20 cellular contexts compared by ENCODE assay signal in genomic region chr9:7259544-7260241, GRCh38.
A peak's percentile ranks its signal among the peaks of the same experiment; 100 is the strongest.
DNase-seq lines count a peak whose midpoint lies in the region; ATAC-seq, FAIRE-seq and TF ChIP-seq lines count a peak whose summit lies in the region.
"Had no signal": no experiment of that assay in that cellular context is flagged by ENCODE, and none has a peak within 500 bp of the region (broad histone marks: within the 10 kb centered on the region; RNA-seq: fewer than 3 reads in every experiment).

No MANE protein-coding gene starts in this region.

- H3K4me3 ChIP-seq in A673 (ENCODE audit: low read depth, low read length, poor library complexity, severe bottlenecking) (no peak overlapping the region), small intestine (ENCODE audit: low read depth in 1 of 2, low read length in 2 of 2) (no peak overlapping the region)
- H3K4me3 ChIP-seq: body of pancreas, pancreas, skin epidermis had no signal

- DNase-seq in A673 (ENCODE audit: low spot score) = no peak
- DNase-seq in HFFc6 = no peak
- no peak for DNase-seq in WTC11 (ENCODE audit: low spot score)
- DNase-seq in globus pallidus (ENCODE audit: low spot score) = peak; percentile 42
- no peak for DNase-seq in small intestine
- DNase-seq in NCI-H345 treated with DMSO at 0.1 percent for 48 hours (lab: John Stamatoyannopoulos, UW; ENCODE audit: unreplicated experiment) = no peak
- no peak for DNase-seq in activated CD4-positive, alpha-beta T cell treated with anti-CD3 and anti-CD28 coated beads for 48 hours
- DNase-seq: activated CD4-positive, alpha-beta T cell treated with anti-CD3 and anti-CD28 coated beads, Interleukin-2, amount 50 U/mL, for 1 hour; activated T-cell treated with anti-CD3 and anti-CD28 coated beads for 4 hours; body of pancreas; COR-L47; left colon; NCI-H1092; NCI-H748 treated with DMSO at 0.1 percent for 48 hours; pancreas; stimulated activated CD4-positive, alpha-beta T cell treated with anti-CD3 and anti-CD28 coated beads, Interleukin-4, amount 100 ng/mL, for 24 hours had no signal

- no TSS peak for BruUV-seq in A673 (replicated peaks; lab: Mats Ljungman, UMichigan)

- H3K36me3 Mint-ChIP-seq in HFFc6 (ENCODE audit: low read depth) (no peaks in the 10 kb centered on the region), WTC11 (no peaks in the 10 kb centered on the region)

- CTCF ChIA-PET in A673 (lab: Charles Lee) = no interaction called here
- CTCF ChIA-PET in WTC11 (lab: Charles Lee) = interaction anchor here (0.9 to 1.5 kb wide), 6 partner anchors 10 to 207 kb away, joined by 3 to 4 read pairs (median 3); no protein-coding TSS in a partner anchor

- no peaks in the 10 kb centered on the region; the same call in 1 of the 2 replicates for H3K9me3 Mint-ChIP-seq in HFFc6
- no peaks in the 10 kb centered on the region for H3K9me3 Mint-ChIP-seq in WTC11
- H3K9me3 Mint-ChIP-seq: activated naive CD4-positive, alpha-beta T cell treated with anti-CD3 and anti-CD28 coated beads, Interleukin-2, amount 50 U/mL, for 24 hours had no signal

- ATAC-seq in WTC11 = peak; percentile 68
- ATAC-seq in HG02870 (IDR thresholded peaks at IDR 0.05; ENCODE audit: unreplicated experiment) = no peak
- ATAC-seq: body of pancreas, left colon had no signal

- H3K36me3 ChIP-seq in A673 (ENCODE audit: insufficient read depth, low read length, poor library complexity, severe bottlenecking) (no peaks in the 10 kb centered on the region), small intestine (ENCODE audit: control insufficient read depth in 2 of 2, insufficient read depth in 2 of 2, low read length in 2 of 2) (no peaks in the 10 kb centered on the region)
- H3K36me3 ChIP-seq: pancreas had no signal

- H3K27me3 ChIP-seq in A673 (replicated peaks; ENCODE audit: insufficient read depth, low read depth, low read length, poor library complexity) (peaks cover 4% of the 10 kb centered on the region), small intestine (ENCODE audit: control insufficient read depth in 2 of 2, insufficient read depth in 2 of 2, low read length in 2 of 2) (no peaks in the 10 kb centered on the region)
- H3K27me3 ChIP-seq: body of pancreas had no signal

- H3K9me3 ChIP-seq in A673 (ENCODE audit: low read depth, low read length, poor library complexity, severe bottlenecking) (no peaks in the 10 kb centered on the region), small intestine (ENCODE audit: control insufficient read depth, low read depth) (no peaks in the 10 kb centered on the region)
- H3K9me3 ChIP-seq: body of pancreas, pancreas had no signal

- H3K4me1 ChIP-seq in A673 (ENCODE audit: insufficient read depth, low read length, poor library complexity, severe bottlenecking) (no peaks in the 10 kb centered on the region), small intestine (ENCODE audit: control insufficient read depth in 2 of 2, insufficient read depth in 1 of 2, low read depth in 1 of 2, low read length in 1 of 2) (no peaks in the 10 kb centered on the region)
- H3K4me1 ChIP-seq: pancreas had no signal

- H3K4me3 Mint-ChIP-seq in HFFc6 = no peak overlapping the region
- H3K4me3 Mint-ChIP-seq in WTC11 = no peak overlapping the region
- H3K4me3 Mint-ChIP-seq: activated naive CD4-positive, alpha-beta T cell treated with anti-CD3 and anti-CD28 coated beads, Interleukin-2, amount 50 U/mL, for 24 hours had no signal

- no peak overlapping the region for H3K27ac Mint-ChIP-seq in HFFc6
- peak overlapping the region; percentile 26; the same call in 1 of the 2 replicates for H3K27ac Mint-ChIP-seq in WTC11
- H3K27ac Mint-ChIP-seq: activated naive CD4-positive, alpha-beta T cell treated with anti-CD3 and anti-CD28 coated beads, Interleukin-2, amount 50 U/mL, for 24 hours had no signal

- intact Hi-C loops in A673 (cut with micrococcal nuclease; ENCODE audit: unreplicated experiment) = no loop called here

- H3K4me1 Mint-ChIP-seq in HFFc6 (ENCODE audit: low read depth) (no peaks in the 10 kb centered on the region), WTC11 (peaks cover 12% of the 10 kb centered on the region; the same call in 1 of the 2 replicates)
- H3K4me1 Mint-ChIP-seq: activated naive CD4-positive, alpha-beta T cell treated with anti-CD3 and anti-CD28 coated beads, Interleukin-2, amount 50 U/mL, for 24 hours had no signal

- 66 to 77% (median 66%) methylated on average over 6 of the region's 6 CpGs for WGBS in small intestine, 3 donors

- POLR2A ChIA-PET in A673 (lab: Charles Lee; ENCODE audit: low non-redundant PET) = no interaction called here
- POLR2A ChIA-PET in WTC11 (lab: Charles Lee) = no interaction called here

- TF ChIP-seq CTCF in A673 (conservative IDR thresholded peaks at IDR 0.05; ENCODE audit: low read depth, low read length) (peak; percentile 28; the same call in 1 of the 2 replicates), HFFc6 (IDR thresholded peaks at IDR 0.05) (peak; percentile 17; the same call in 1 of the 2 replicates), WTC11 (IDR thresholded peaks at IDR 0.05) (no peak)

- no peak for FAIRE-seq in small intestine (lab: Jason Lieb, UNC)
- FAIRE-seq: pancreas, TTC549 had no signal

- H3K27me3 Mint-ChIP-seq in HFFc6 (ENCODE audit: insufficient read depth) (peaks cover 2% of the 10 kb centered on the region), WTC11 (ENCODE audit: low read depth) (no peaks in the 10 kb centered on the region)

- H3K27ac ChIP-seq in A673 (ENCODE audit: low read depth, low read length, poor library complexity, severe bottlenecking) (no peak overlapping the region), small intestine (ENCODE audit: low read depth in 1 of 2, low read length in 1 of 2) (no peak overlapping the region)
- H3K27ac ChIP-seq: body of pancreas, pancreas, skin epidermis had no signal

TF ChIP-seq in WTC11, 78 proteins besides CTCF, POLR2A, EP300 and RAD21 (continues in another document):
- no peak for TF ChIP-seq ERG (CRISPR knock-in tag; IDR thresholded peaks at IDR 0.05)
- TF ChIP-seq ZMAT4 (CRISPR knock-in tag; IDR thresholded peaks at IDR 0.05) = no peak
- no peak for TF ChIP-seq KAT7 (CRISPR knock-in tag; IDR thresholded peaks at IDR 0.05; ENCODE audit: borderline replicate concordance)
- no peak for TF ChIP-seq E2F1 (CRISPR knock-in tag; IDR thresholded peaks at IDR 0.05)
- TF ChIP-seq NR1H2 (CRISPR knock-in tag; IDR thresholded peaks at IDR 0.05) = no peak
- TF ChIP-seq USF2 (CRISPR knock-in tag; IDR thresholded peaks at IDR 0.05) = no peak
- no peak for TF ChIP-seq ZNF121 (CRISPR knock-in tag; IDR thresholded peaks at IDR 0.05)
- no peak for TF ChIP-seq CBFB (CRISPR knock-in tag; IDR thresholded peaks at IDR 0.05; ENCODE audit: low read depth)
- TF ChIP-seq ZBTB21 (CRISPR knock-in tag; IDR thresholded peaks at IDR 0.05; ENCODE audit: borderline replicate concordance) = no peak
- no peak for TF ChIP-seq AR (CRISPR knock-in tag; IDR thresholded peaks at IDR 0.05)
